In genomic region chr10:1090696-1091095, GRCh38 we compare ENCODE assay signal across 28 cellular contexts.
"Had no signal": no experiment of that assay in that cellular context is flagged by ENCODE, and none has a peak within 500 bp of the region (broad histone marks: within the 10 kb centered on the region; RNA-seq: fewer than 3 reads in every experiment).

No MANE protein-coding gene starts in this region.

- H3K27ac ChIP-seq: adrenal gland, body of pancreas, colonic mucosa, foreskin keratinocyte, gastrocnemius medialis, heart left ventricle had no signal

- H3K27me3 Mint-ChIP-seq: activated CD4-positive, alpha-beta memory T cell treated with anti-CD3 and anti-CD28 coated beads for 36 hours; activated CD4-positive, alpha-beta T cell treated with anti-CD3 and anti-CD28 coated beads for 36 hours; activated CD4-positive, alpha-beta T cell treated with anti-CD3 and anti-CD28 coated beads, Interleukin-2, amount 10 ng/mL, durations not matched to agents 24 days and 14 days; activated naive CD4-positive, alpha-beta T cell treated with anti-CD3 and anti-CD28 coated beads, Interleukin-2, amount 50 U/mL, for 24 hours; activated naive CD8-positive, alpha-beta T cell treated with anti-CD3 and anti-CD28 coated beads for 36 hours; activated naive CD8-positive, alpha-beta T cell treated with anti-CD3 and anti-CD28 coated beads, Interleukin-2, amount 50 U/mL, for 24 hours had no signal

- H3K27ac Mint-ChIP-seq: activated CD4-positive, alpha-beta memory T cell treated with anti-CD3 and anti-CD28 coated beads for 36 hours; activated CD4-positive, alpha-beta T cell treated with anti-CD3 and anti-CD28 coated beads for 36 hours; activated CD4-positive, alpha-beta T cell treated with anti-CD3 and anti-CD28 coated beads, Interleukin-2, amount 10 ng/mL, durations not matched to agents 24 days and 14 days; activated CD8-positive, alpha-beta T cell treated with anti-CD3 and anti-CD28 coated beads, Interleukin-2, amount 10 ng/mL, durations not matched to agents 7 days and 5 days; activated naive CD4-positive, alpha-beta T cell treated with anti-CD3 and anti-CD28 coated beads, Interleukin-2, amount 50 U/mL, for 24 hours; activated naive CD8-positive, alpha-beta T cell treated with anti-CD3 and anti-CD28 coated beads for 36 hours; activated naive CD8-positive, alpha-beta T cell treated with anti-CD3 and anti-CD28 coated beads, Interleukin-2, amount 50 U/mL, for 24 hours; activated T-cell treated with anti-CD3 and anti-CD28 coated beads, Interleukin-2, amount 50 U/mL, for 72 hours had no signal

- H3K9me3 Mint-ChIP-seq: activated CD4-positive, alpha-beta memory T cell treated with anti-CD3 and anti-CD28 coated beads for 36 hours; activated CD4-positive, alpha-beta T cell treated with anti-CD3 and anti-CD28 coated beads, Interleukin-2, amount 10 ng/mL, durations not matched to agents 24 days and 14 days; activated naive CD4-positive, alpha-beta T cell treated with anti-CD3 and anti-CD28 coated beads, Interleukin-2, amount 50 U/mL, for 24 hours; activated naive CD8-positive, alpha-beta T cell treated with anti-CD3 and anti-CD28 coated beads for 36 hours; activated naive CD8-positive, alpha-beta T cell treated with anti-CD3 and anti-CD28 coated beads, Interleukin-2, amount 50 U/mL, for 24 hours; activated T-cell treated with anti-CD3 and anti-CD28 coated beads, Interleukin-2, amount 50 U/mL, for 72 hours had no signal

- DNase-seq: activated CD4-positive, alpha-beta memory T cell treated with anti-CD3 and anti-CD28 coated beads for 36 hours; activated CD4-positive, alpha-beta T cell treated with anti-CD3 and anti-CD28 coated beads for 36 hours; activated CD4-positive, alpha-beta T cell treated with anti-CD3 and anti-CD28 coated beads, Interleukin-2, amount 10 ng/mL, durations not matched to agents 24 days and 14 days; activated CD4-positive, CD25-positive, alpha-beta regulatory T cell; activated CD4-positive, CD25-positive, alpha-beta regulatory T cell treated with anti-CD3 and anti-CD28 coated beads, Interleukin-2, amount 50 U/mL, for 72 hours; activated CD8-positive, alpha-beta T cell treated with anti-CD3 and anti-CD28 coated beads, Interleukin-2, amount 10 ng/mL, durations not matched to agents 7 days and 5 days; activated effector memory CD4-positive, alpha-beta T cell treated with Interleukin-2 at 50 U/mL for 16 hours; activated gamma-delta T cell treated with Interleukin-2 at 50 U/mL for 16 hours; activated naive CD4-positive, alpha-beta T cell treated with Interleukin-2 at 50 U/mL for 16 hours; activated naive CD8-positive, alpha-beta T cell treated with anti-CD3 and anti-CD28 coated beads for 36 hours; activated naive CD8-positive, alpha-beta T cell treated with anti-CD3 and anti-CD28 coated beads, Interleukin-2, amount 50 U/mL, for 24 hours; activated T-cell treated with anti-CD3 and anti-CD28 coated beads, Interleukin-2, amount 50 U/mL, for 72 hours; amygdala; aorta; body of pancreas; caudate nucleus; cerebellar nuclear complex; colonic mucosa; effector CD8-positive, alpha-beta T cell; foreskin keratinocyte; gastrocnemius medialis; glutamatergic neuron; heart left ventricle; T-helper 1 cell; T-helper 2 cell had no signal

- H3K4me1 ChIP-seq: adrenal gland, body of pancreas, colonic mucosa, foreskin keratinocyte, gastrocnemius medialis had no signal

- ATAC-seq: activated CD4-positive, alpha-beta T cell treated with anti-CD3 and anti-CD28 coated beads for 36 hours; activated CD8-positive, alpha-beta T cell treated with anti-CD3 and anti-CD28 coated beads, Interleukin-2, amount 10 ng/mL, durations not matched to agents 7 days and 5 days; activated naive CD8-positive, alpha-beta T cell treated with anti-CD3 and anti-CD28 coated beads, Interleukin-2, amount 50 U/mL, for 24 hours; activated T-cell treated with anti-CD3 and anti-CD28 coated beads, Interleukin-2, amount 50 U/mL, for 72 hours; body of pancreas; esophagus mucosa; foreskin keratinocyte; gastrocnemius medialis; heart left ventricle had no signal

- H3K27me3 ChIP-seq: adrenal gland, body of pancreas, colonic mucosa, foreskin keratinocyte, gastrocnemius medialis, heart left ventricle had no signal

- H3K4me3 ChIP-seq: adrenal gland, body of pancreas, colonic mucosa, gastrocnemius medialis, heart left ventricle had no signal

- H3K4me3 Mint-ChIP-seq: activated CD4-positive, alpha-beta memory T cell treated with anti-CD3 and anti-CD28 coated beads for 36 hours; activated CD4-positive, alpha-beta T cell treated with anti-CD3 and anti-CD28 coated beads for 36 hours; activated CD4-positive, alpha-beta T cell treated with anti-CD3 and anti-CD28 coated beads, Interleukin-2, amount 10 ng/mL, durations not matched to agents 24 days and 14 days; activated CD8-positive, alpha-beta T cell treated with anti-CD3 and anti-CD28 coated beads, Interleukin-2, amount 10 ng/mL, durations not matched to agents 7 days and 5 days; activated naive CD4-positive, alpha-beta T cell treated with anti-CD3 and anti-CD28 coated beads, Interleukin-2, amount 50 U/mL, for 24 hours; activated naive CD8-positive, alpha-beta T cell treated with anti-CD3 and anti-CD28 coated beads for 36 hours; activated naive CD8-positive, alpha-beta T cell treated with anti-CD3 and anti-CD28 coated beads, Interleukin-2, amount 50 U/mL, for 24 hours; activated T-cell treated with anti-CD3 and anti-CD28 coated beads, Interleukin-2, amount 50 U/mL, for 72 hours had no signal

- H3K9me3 ChIP-seq: adrenal gland, body of pancreas, colonic mucosa, gastrocnemius medialis, heart left ventricle had no signal
